1 cellular context compared by ENCODE assay signal in genomic region chr22:31912402-31912733, GRCh38.
TF ChIP-seq lines count a peak whose summit lies in the region.

No MANE protein-coding gene starts in this region.

TF ChIP-seq in IMR-90, 13 proteins besides CTCF, POLR2A, EP300 and RAD21:
- TF ChIP-seq USF2 (IDR thresholded peaks at IDR 0.05; ENCODE audit: low read depth, low read length) (no peak), CHD1 (IDR thresholded peaks at IDR 0.05; ENCODE audit: low read depth, low read length) (no peak), BHLHE40 (IDR thresholded peaks at IDR 0.05; ENCODE audit: low read depth, low read length) (no peak), CEBPB (IDR thresholded peaks at IDR 0.05; ENCODE audit: low read depth, low read length) (no peak), FOS (IDR thresholded peaks at IDR 0.05; ENCODE audit: low read depth, low read length) (no peak), SMC3 (IDR thresholded peaks at IDR 0.05; ENCODE audit: low read depth, low read length) (no peak), RCOR1 (IDR thresholded peaks at IDR 0.05; ENCODE audit: insufficient replicate concordance, low read length) (no peak), MAFK (IDR thresholded peaks at IDR 0.05; ENCODE audit: low read depth, low read length) (no peak), MAZ (IDR thresholded peaks at IDR 0.05; ENCODE audit: borderline replicate concordance, low read depth, low read length) (no peak), NFE2L2 (IDR thresholded peaks at IDR 0.05; ENCODE audit: low read depth, low read length) (no peak), RFX5 (IDR thresholded peaks at IDR 0.05; ENCODE audit: low read depth, low read length) (no peak), MXI1 (IDR thresholded peaks at IDR 0.05; ENCODE audit: borderline replicate concordance, low read depth, low read length) (no peak)
- TF ChIP-seq, protein P1, sequence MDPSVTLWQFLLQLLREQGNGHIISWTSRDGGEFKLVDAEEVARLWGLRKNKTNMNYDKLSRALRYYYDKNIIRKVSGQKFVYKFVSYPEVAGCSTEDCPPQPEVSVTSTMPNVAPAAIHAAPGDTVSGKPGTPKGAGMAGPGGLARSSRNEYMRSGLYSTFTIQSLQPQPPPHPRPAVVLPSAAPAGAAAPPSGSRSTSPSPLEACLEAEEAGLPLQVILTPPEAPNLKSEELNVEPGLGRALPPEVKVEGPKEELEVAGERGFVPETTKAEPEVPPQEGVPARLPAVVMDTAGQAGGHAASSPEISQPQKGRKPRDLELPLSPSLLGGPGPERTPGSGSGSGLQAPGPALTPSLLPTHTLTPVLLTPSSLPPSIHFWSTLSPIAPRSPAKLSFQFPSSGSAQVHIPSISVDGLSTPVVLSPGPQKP (IDR thresholded peaks at IDR 0.05; ENCODE audit: borderline replicate concordance, low read depth, low read length) = no peak
TF ChIP-seq in IMR-90: peak in this region for 0.
